6 cellular contexts compared by ENCODE assay signal in the genomic region with DNA sequence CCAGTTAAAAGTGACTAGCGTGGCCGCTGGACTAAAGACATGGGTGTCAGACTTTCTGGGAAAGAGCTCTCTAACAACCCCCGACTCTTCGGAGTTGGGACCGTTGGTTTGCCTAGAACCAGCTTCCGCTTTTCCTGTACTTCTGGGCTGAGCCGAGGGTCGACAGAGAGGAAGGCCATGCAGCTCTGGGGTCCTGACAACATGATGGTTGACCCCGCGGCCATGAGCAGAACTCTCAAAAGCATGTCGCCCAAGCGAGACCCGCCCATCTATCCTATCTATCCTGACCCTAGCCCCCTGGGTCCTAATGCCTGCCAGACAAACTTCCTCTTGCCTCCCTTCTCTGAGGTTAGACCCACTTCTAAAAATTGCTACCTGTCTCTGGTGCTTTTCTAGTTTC. TPM values are rescaled to one million over a fixed set of nuclear protein-coding genes. Genes with fewer than 3 reads are reported as not detected.
"Had no signal": no experiment of that assay in that cellular context is flagged by ENCODE, and none has a peak within 500 bp of the region (broad histone marks: within the 10 kb centered on the region; RNA-seq: fewer than 3 reads in every experiment).

No MANE protein-coding gene starts in this region.

RNA-seq across cellular contexts. Expression of gene TBX10, which starts 18.9 kb away (rescaled TPM):
- total RNA-seq: body of pancreas, esophagus mucosa, glomerular endothelial cell, liver, omental fat pad, sigmoid colon had no signal

RNA-seq across cellular contexts. Expression of gene ACY3, which starts 29.9 kb away (rescaled TPM):
- total RNA-seq: glomerular endothelial cell, omental fat pad, sigmoid colon had no signal
